ENCODE assay signal across 9 cellular contexts in the genomic region with DNA sequence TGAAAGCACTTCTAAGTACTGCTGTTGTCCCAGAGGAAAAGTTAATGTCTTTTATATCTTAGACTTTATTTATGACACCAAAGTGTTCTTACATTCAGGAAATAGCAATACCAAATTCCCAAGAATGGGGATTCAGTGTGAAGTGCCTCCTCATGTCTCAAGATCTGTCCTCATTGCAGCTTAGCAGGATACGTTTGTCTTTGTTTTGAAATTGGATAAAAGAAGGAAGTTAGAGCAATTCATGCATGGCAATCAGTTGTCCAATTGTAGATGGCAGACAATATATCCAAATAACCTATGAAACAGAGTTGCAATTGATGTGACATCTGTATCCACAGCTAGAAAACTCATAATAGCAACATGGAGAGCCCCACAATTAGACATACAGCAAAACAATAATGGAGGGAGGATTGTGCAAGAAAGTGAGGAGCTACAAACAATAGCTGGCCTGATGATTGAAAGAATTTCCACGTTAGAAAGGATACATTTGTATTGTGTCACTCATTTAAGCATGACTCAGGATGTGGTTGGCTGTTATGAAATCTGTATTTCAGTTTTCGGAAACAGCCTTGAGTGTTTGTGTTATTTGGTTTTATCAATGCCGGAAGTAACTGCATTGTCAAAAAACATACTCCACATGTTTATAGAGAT.
DNase-seq lines count a peak whose midpoint lies in the region; ATAC-seq, FAIRE-seq and TF ChIP-seq lines count a peak whose summit lies in the region.
"Had no signal": no experiment of that assay in that cellular context is flagged by ENCODE, and none has a peak within 500 bp of the region (broad histone marks: within the 10 kb centered on the region; RNA-seq: fewer than 3 reads in every experiment).

No MANE protein-coding gene starts in this region.

- TF ChIP-seq CTCF in NB4 (IDR thresholded peaks at IDR 0.05; ENCODE audit: low read depth, low read length) (no peak), GM10248 (IDR thresholded peaks at IDR 0.05; ENCODE audit: control extremely low read depth, extremely low read depth, low read depth, missing control alignments) (no peak)

- no peak for DNase-seq in stimulated activated naive CD8-positive, alpha-beta T cell treated with anti-CD3 and anti-CD28 coated beads, Interleukin-15, Interleukin-2, amounts not matched to agents 100 U/mL and 50 U/mL, for 24 hours
- DNase-seq in NB4 (ENCODE audit: low read depth) (peak; percentile 92), epithelial cell of prostate (ENCODE audit: low read depth, low spot score) (peak; percentile 73), urothelium cell line (ENCODE audit: low spot score) (peak; percentile 25), GM10248 (ENCODE audit: extremely low spot score) (no peak), hippocampal formation (lab: John Stamatoyannopoulos, UW) (no peak), NCI-H1092 (lab: John Stamatoyannopoulos, UW) (no peak)

- no peaks in the 10 kb centered on the region for H3K27me3 Mint-ChIP-seq in stimulated activated naive CD8-positive, alpha-beta T cell treated with anti-CD3 and anti-CD28 coated beads, Interleukin-15, Interleukin-2, amounts not matched to agents 100 ng/mL and 50 ng/mL, for 24 hours

- POLR2A ChIA-PET in GM10248 (lab: Yijun Ruan, JAX): no interaction called here

- no peak overlapping the region for H3K4me3 ChIP-seq in NB4 (ENCODE audit: low read depth, low read length)

- no peak for ATAC-seq in stimulated activated naive CD8-positive, alpha-beta T cell treated with anti-CD3 and anti-CD28 coated beads, Interleukin-15, Interleukin-2, amounts not matched to agents 100 U/mL and 50 U/mL, for 24 hours

- no peak for FAIRE-seq in urothelium cell line (lab: Jason Lieb, UNC)

- H3K36me3 Mint-ChIP-seq in stimulated activated naive CD8-positive, alpha-beta T cell treated with anti-CD3 and anti-CD28 coated beads, Interleukin-15, Interleukin-2, amounts not matched to agents 100 ng/mL and 50 ng/mL, for 24 hours (ENCODE audit: low read depth): no peaks in the 10 kb centered on the region
- H3K36me3 Mint-ChIP-seq: IgD-negative memory B cell had no signal

- no peak overlapping the region for H3K4me3 Mint-ChIP-seq in stimulated activated naive CD8-positive, alpha-beta T cell treated with anti-CD3 and anti-CD28 coated beads, Interleukin-15, Interleukin-2, amounts not matched to agents 100 ng/mL and 50 ng/mL, for 24 hours

- no peaks in the 10 kb centered on the region for H3K9me3 Mint-ChIP-seq in stimulated activated naive CD8-positive, alpha-beta T cell treated with anti-CD3 and anti-CD28 coated beads, Interleukin-15, Interleukin-2, amounts not matched to agents 100 ng/mL and 50 ng/mL, for 24 hours

- H3K27ac ChIP-seq in epithelial cell of prostate: peak overlapping the region; percentile 32

- no peak for TF ChIP-seq POLR2A in NB4 (IDR thresholded peaks at IDR 0.05; ENCODE audit: extremely low read depth, insufficient read length)

- peaks cover 9% of the 10 kb centered on the region for H3K4me1 Mint-ChIP-seq in stimulated activated naive CD8-positive, alpha-beta T cell treated with anti-CD3 and anti-CD28 coated beads, Interleukin-15, Interleukin-2, amounts not matched to agents 100 ng/mL and 50 ng/mL, for 24 hours (ENCODE audit: low read depth)

- peak overlapping the region; percentile 28 for H3K27ac Mint-ChIP-seq in stimulated activated naive CD8-positive, alpha-beta T cell treated with anti-CD3 and anti-CD28 coated beads, Interleukin-15, Interleukin-2, amounts not matched to agents 100 ng/mL and 50 ng/mL, for 24 hours
- H3K27ac Mint-ChIP-seq: IgD-negative memory B cell had no signal

- CTCF ChIA-PET in GM10248 (lab: Yijun Ruan, JAX): interaction anchor here (1.8 to 4.0 kb wide), 2 partner anchors 10 to 12 kb away, joined by 6 to 12 read pairs; no protein-coding TSS in a partner anchor

Comparison
In these comparisons a context has a peak if more than half of its experiments do, and no peak if none do; other contexts are left out.
1. DNase-seq: peak in NB4 (single experiment), epithelial cell of prostate (single experiment) and urothelium cell line (single experiment); none in stimulated activated naive CD8-positive, alpha-beta T cell treated with anti-CD3 and anti-CD28 coated beads, Interleukin-15, Interleukin-2, amounts not matched to agents 100 U/mL and 50 U/mL, for 24 hours (single experiment), GM10248 (single experiment), hippocampal formation (0 of 2) and NCI-H1092 (single experiment).